In the genomic region with DNA sequence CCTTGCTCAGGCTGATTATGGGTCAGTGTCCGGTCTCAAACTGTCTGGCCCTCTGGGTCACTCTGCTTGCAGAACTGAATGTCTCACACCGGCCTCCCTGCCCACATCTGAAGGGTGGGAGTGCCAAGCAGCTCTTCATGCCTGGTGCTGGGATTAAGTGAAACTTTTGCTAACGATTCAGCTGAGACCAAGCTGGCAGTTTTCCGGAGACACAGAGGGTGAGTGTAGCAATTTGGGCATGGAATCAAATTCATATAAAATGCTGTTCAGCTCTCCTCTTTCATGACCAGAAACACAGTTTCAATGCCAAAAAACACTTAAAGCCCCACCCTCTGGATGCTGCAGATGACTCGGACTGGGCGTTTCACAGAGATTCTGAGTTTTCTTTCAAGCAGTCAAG, we compare ENCODE assay signal across 12 cellular contexts.
DNase-seq lines count a peak whose midpoint lies in the region; ATAC-seq and TF ChIP-seq lines count a peak whose summit lies in the region.
"Had no signal": no experiment of that assay in that cellular context is flagged by ENCODE, and none has a peak within 500 bp of the region (broad histone marks: within the 10 kb centered on the region; RNA-seq: fewer than 3 reads in every experiment).

No MANE protein-coding gene starts in this region.

- H3K4me1 ChIP-seq in ACC112 (ENCODE audit: control insufficient read depth, insufficient read depth, low read length, unreplicated experiment) = peaks cover 46% of the 10 kb centered on the region

- H3K4me3 ChIP-seq in ACC112 (ENCODE audit: low read depth, low read length) = peak overlapping the region; percentile 13; the same call in 1 of the 2 replicates
- H3K4me3 ChIP-seq: testis had no signal

- H3K36me3 ChIP-seq in ACC112 (ENCODE audit: insufficient read depth, low read length) = no peaks in the 10 kb centered on the region

- peak; percentile 66 for ATAC-seq in omental fat pad (ENCODE audit: low FRiP score)
- no peak for ATAC-seq in GM18505 (IDR thresholded peaks at IDR 0.05; ENCODE audit: unreplicated experiment)
- ATAC-seq in HG03159 (IDR thresholded peaks at IDR 0.05; ENCODE audit: unreplicated experiment) = no peak
- ATAC-seq: activated naive CD4-positive, alpha-beta T cell treated with anti-CD3 and anti-CD28 coated beads, Interleukin-2, amount 50 U/mL, for 72 hours had no signal

- no peaks in the 10 kb centered on the region for H3K27me3 ChIP-seq in ACC112 (ENCODE audit: insufficient read depth, low read length)
- H3K27me3 ChIP-seq: testis had no signal

- peak overlapping the region; percentile 83 for H2AFZ ChIP-seq in ACC112 (ENCODE audit: low read length, unreplicated experiment)

- TF ChIP-seq CTCF in omental fat pad (IDR thresholded peaks at IDR 0.05) = no peak

- no peak for TF ChIP-seq POLR2A in GM18505 (IDR thresholded peaks at IDR 0.05; ENCODE audit: borderline replicate concordance, extremely low read depth, insufficient read depth, insufficient read length)

- H3K27ac ChIP-seq in ACC112 (ENCODE audit: low read depth, low read length) = peak overlapping the region; percentile 78
- H3K27ac ChIP-seq: testis had no signal

- H3K79me2 ChIP-seq in ACC112 (ENCODE audit: control insufficient read depth, insufficient read depth, low read length, unreplicated experiment) = no peaks in the 10 kb centered on the region

- DNase-seq in LHCN-M2 (ENCODE audit: low read depth) (peak; percentile 81), fibroblast of gingiva (ENCODE audit: low read depth) (peak; percentile 93), omental fat pad (ENCODE audit: low spot score) (no peak), cortex of kidney (lab: John Stamatoyannopoulos, UW) (no peak), NCI-H1105 treated with DMSO at 0.1 percent for 48 hours (lab: John Stamatoyannopoulos, UW) (no peak)
- DNase-seq: mesendoderm, OCI-M1, testis had no signal

Comparison
In these comparisons a context has a peak if more than half of its experiments do, and no peak if none do; other contexts are left out.
1. DNase-seq: peak in LHCN-M2 (single experiment) and fibroblast of gingiva (single experiment); none in omental fat pad (single experiment), cortex of kidney (single experiment) and NCI-H1105 treated with DMSO at 0.1 percent for 48 hours (single experiment).